Comparison of ENCODE assay signal across 7 cellular contexts in the genomic region with DNA sequence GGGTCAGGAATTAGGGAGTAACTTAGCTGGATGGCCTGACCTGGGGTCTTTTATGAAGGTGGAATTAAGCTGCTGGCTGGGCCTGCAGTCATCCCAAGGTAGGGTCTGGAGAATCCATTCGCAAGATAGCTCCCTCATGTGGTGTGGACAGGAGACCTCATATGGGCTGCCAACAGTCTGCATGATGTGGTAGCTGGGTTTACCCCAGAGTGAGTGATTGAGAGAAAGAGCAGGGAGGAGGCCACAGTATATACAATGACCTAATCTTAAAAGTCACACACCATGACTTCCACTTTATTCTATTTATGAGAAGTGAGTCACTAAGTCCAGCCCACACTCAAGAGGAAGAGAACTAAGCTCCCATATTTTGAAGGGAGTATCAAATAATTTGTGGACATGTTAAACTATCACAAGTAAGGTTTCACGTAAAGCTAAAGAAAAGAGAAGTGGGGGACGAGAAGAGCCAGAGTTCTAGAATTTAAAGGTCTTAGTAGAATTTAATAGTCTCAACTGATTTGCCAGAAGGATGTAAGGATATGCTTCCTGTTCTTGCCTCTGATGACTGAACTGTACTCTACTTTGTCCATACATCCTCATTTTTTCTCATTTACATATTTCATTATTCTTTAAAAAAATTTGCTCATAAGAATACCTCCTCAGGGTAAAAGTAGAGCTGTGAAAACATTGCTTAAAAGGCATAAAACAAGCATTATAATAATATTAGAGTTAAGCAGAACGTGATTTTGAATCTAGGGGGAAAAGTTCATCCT.
DNase-seq lines count a peak whose midpoint lies in the region; ATAC-seq and TF ChIP-seq lines count a peak whose summit lies in the region.

No MANE protein-coding gene starts in this region.

- H3K4me1 ChIP-seq in SK-N-SH (ENCODE audit: control insufficient read depth in 1 of 2, insufficient read depth in 2 of 2, low read depth in 1 of 2, low read length in 1 of 2) (no peaks in the 10 kb centered on the region), right lobe of liver (no peaks in the 10 kb centered on the region)

- DNase-seq in SK-N-SH (no peak), right lobe of liver (no peak), dorsolateral prefrontal cortex (no peak), Ammon's horn (ENCODE audit: low spot score) (no peak)

- no peak overlapping the region for H3K9ac ChIP-seq in SK-N-SH

- H3K9me3 ChIP-seq in SK-N-SH (no peaks in the 10 kb centered on the region), right lobe of liver (no peaks in the 10 kb centered on the region)

- ATAC-seq in GM18870 (IDR thresholded peaks at IDR 0.05; ENCODE audit: unreplicated experiment) (peak; percentile 87), HG03045 (IDR thresholded peaks at IDR 0.05; ENCODE audit: unreplicated experiment) (peak; percentile 74), right lobe of liver (peak; percentile 11 to 68 (median 29)), GM18873 (IDR thresholded peaks at IDR 0.05; ENCODE audit: low FRiP score, unreplicated experiment) (no peak)

- H3K36me3 ChIP-seq in SK-N-SH (replicated peaks in 1 of 2; ENCODE audit: control insufficient read depth in 1 of 2, insufficient read depth in 2 of 2, low read length in 1 of 2) (no peaks in the 10 kb centered on the region), right lobe of liver (no peaks in the 10 kb centered on the region)

- H3K27me3 ChIP-seq in SK-N-SH (ENCODE audit: insufficient read depth) = no peaks in the 10 kb centered on the region
- no peaks in the 10 kb centered on the region for H3K27me3 ChIP-seq in right lobe of liver
- H3K27me3 ChIP-seq in dorsolateral prefrontal cortex = no peaks in the 10 kb centered on the region

- H3K27ac ChIP-seq in SK-N-SH (ENCODE audit: low read depth in 2 of 2, low read length in 1 of 2) (no peak overlapping the region; a peak in 1 of 4 replicates), right lobe of liver (no peak overlapping the region), dorsolateral prefrontal cortex (peak overlapping the region in 16 of 59 donors; percentile 1 to 40 (median 14))

- H4K20me1 ChIP-seq in SK-N-SH (ENCODE audit: insufficient read depth) = no peaks in the 10 kb centered on the region

- H3K9me2 ChIP-seq in SK-N-SH = no peaks in the 10 kb centered on the region

- TF ChIP-seq RAD21 in SK-N-SH (IDR thresholded peaks at IDR 0.05; ENCODE audit: low read length) = no peak

- H3K4me3 ChIP-seq in SK-N-SH (ENCODE audit: low read depth in 2 of 2, low read length in 1 of 2) (no peak overlapping the region), right lobe of liver (no peak overlapping the region), dorsolateral prefrontal cortex (no peak overlapping the region)

- intact Hi-C loops in right lobe of liver (cut with DNase I) (no loop called here), dorsolateral prefrontal cortex (cut with DNase I) (no loop called here)

- no peak overlapping the region for H3K4me2 ChIP-seq in SK-N-SH

- POLR2A ChIA-PET in SK-N-SH (lab: Yijun Ruan, JAX) = interaction anchor here (1.0 kb wide), 1 partner anchor 30 kb away, joined by 3 read pairs; no protein-coding TSS in a partner anchor

- no peak overlapping the region for H2AFZ ChIP-seq in SK-N-SH (ENCODE audit: low read depth)

- no peak for TF ChIP-seq EP300 in SK-N-SH (IDR thresholded peaks at IDR 0.05; ENCODE audit: borderline replicate concordance in 1 of 2, low read depth in 1 of 2, low read length in 1 of 2)

- H3F3A ChIP-seq in SK-N-SH (replicated peaks; ENCODE audit: insufficient read depth) = no peaks in the 10 kb centered on the region

- CTCF ChIA-PET in SK-N-SH (lab: Yijun Ruan, JAX) = interaction anchor here (0.6 to 1.6 kb wide), 5 partner anchors 10 to 141 kb away, joined by 3 to 5 read pairs (median 3); no protein-coding TSS in a partner anchor

- 69% methylated on average over 4 of the region's 4 CpGs for WGBS in SK-N-SH (ENCODE audit: low lambda C conversion rate)
- WGBS in right lobe of liver (ENCODE audit: insufficient coverage, low coverage, low lambda C conversion rate, missing lambda C conversion rate) = 51% methylated on average over 4 of the region's 4 CpGs

- TF ChIP-seq CTCF in SK-N-SH (IDR thresholded peaks at IDR 0.05) = peak; percentile 24
- peak in 1 of 4 donors; percentile 5 for TF ChIP-seq CTCF in right lobe of liver (IDR thresholded peaks at IDR 0.05)
- no peak for TF ChIP-seq CTCF in dorsolateral prefrontal cortex (IDR thresholded peaks at IDR 0.05 in 54 of 56, conservative IDR thresholded peaks at IDR 0.05 in 2 of 56; ENCODE audit: low read depth in 1 of 56, partially characterized antibody in 56 of 56)

- TF ChIP-seq POLR2A in right lobe of liver (IDR thresholded peaks at IDR 0.05) = no peak

- H3K79me2 ChIP-seq in SK-N-SH (ENCODE audit: insufficient read depth) = no peaks in the 10 kb centered on the region

TF ChIP-seq in SK-N-SH, 30 proteins besides CTCF, POLR2A, EP300 and RAD21 (continues in another document):
- TF ChIP-seq TCF12 (IDR thresholded peaks at IDR 0.05) (no peak), FOXJ3 (CRISPR knock-in tag; IDR thresholded peaks at IDR 0.05) (no peak), TEAD4 (IDR thresholded peaks at IDR 0.05; ENCODE audit: borderline replicate concordance, insufficient read depth) (no peak), JUND (IDR thresholded peaks at IDR 0.05) (no peak), TAF1 (IDR thresholded peaks at IDR 0.05; ENCODE audit: borderline replicate concordance, low read depth, low read length) (no peak), MEF2A (IDR thresholded peaks at IDR 0.05; ENCODE audit: borderline replicate concordance, low read depth) (no peak), RFX5 (IDR thresholded peaks at IDR 0.05; ENCODE audit: low read length) (no peak), EZH2phosphoT487 (IDR thresholded peaks at IDR 0.05; ENCODE audit: borderline replicate concordance, low read depth) (no peak), SIN3A (IDR thresholded peaks at IDR 0.05; ENCODE audit: borderline replicate concordance, low read depth, low read length) (no peak)
- TF ChIP-seq, protein P1, sequence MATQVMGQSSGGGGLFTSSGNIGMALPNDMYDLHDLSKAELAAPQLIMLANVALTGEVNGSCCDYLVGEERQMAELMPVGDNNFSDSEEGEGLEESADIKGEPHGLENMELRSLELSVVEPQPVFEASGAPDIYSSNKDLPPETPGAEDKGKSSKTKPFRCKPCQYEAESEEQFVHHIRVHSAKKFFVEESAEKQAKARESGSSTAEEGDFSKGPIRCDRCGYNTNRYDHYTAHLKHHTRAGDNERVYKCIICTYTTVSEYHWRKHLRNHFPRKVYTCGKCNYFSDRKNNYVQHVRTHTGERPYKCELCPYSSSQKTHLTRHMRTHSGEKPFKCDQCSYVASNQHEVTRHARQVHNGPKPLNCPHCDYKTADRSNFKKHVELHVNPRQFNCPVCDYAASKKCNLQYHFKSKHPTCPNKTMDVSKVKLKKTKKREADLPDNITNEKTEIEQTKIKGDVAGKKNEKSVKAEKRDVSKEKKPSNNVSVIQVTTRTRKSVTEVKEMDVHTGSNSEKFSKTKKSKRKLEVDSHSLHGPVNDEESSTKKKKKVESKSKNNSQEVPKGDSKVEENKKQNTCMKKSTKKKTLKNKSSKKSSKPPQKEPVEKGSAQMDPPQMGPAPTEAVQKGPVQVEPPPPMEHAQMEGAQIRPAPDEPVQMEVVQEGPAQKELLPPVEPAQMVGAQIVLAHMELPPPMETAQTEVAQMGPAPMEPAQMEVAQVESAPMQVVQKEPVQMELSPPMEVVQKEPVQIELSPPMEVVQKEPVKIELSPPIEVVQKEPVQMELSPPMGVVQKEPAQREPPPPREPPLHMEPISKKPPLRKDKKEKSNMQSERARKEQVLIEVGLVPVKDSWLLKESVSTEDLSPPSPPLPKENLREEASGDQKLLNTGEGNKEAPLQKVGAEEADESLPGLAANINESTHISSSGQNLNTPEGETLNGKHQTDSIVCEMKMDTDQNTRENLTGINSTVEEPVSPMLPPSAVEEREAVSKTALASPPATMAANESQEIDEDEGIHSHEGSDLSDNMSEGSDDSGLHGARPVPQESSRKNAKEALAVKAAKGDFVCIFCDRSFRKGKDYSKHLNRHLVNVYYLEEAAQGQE (IDR thresholded peaks at IDR 0.05; ENCODE audit: low read depth, low read length) = no peak
- TF ChIP-seq, protein P2, sequence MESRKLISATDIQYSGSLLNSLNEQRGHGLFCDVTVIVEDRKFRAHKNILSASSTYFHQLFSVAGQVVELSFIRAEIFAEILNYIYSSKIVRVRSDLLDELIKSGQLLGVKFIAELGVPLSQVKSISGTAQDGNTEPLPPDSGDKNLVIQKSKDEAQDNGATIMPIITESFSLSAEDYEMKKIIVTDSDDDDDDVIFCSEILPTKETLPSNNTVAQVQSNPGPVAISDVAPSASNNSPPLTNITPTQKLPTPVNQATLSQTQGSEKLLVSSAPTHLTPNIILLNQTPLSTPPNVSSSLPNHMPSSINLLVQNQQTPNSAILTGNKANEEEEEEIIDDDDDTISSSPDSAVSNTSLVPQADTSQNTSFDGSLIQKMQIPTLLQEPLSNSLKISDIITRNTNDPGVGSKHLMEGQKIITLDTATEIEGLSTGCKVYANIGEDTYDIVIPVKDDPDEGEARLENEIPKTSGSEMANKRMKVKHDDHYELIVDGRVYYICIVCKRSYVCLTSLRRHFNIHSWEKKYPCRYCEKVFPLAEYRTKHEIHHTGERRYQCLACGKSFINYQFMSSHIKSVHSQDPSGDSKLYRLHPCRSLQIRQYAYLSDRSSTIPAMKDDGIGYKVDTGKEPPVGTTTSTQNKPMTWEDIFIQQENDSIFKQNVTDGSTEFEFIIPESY (IDR thresholded peaks at IDR 0.05; ENCODE audit: borderline replicate concordance, low read depth) = no peak
- TF ChIP-seq, protein P3, sequence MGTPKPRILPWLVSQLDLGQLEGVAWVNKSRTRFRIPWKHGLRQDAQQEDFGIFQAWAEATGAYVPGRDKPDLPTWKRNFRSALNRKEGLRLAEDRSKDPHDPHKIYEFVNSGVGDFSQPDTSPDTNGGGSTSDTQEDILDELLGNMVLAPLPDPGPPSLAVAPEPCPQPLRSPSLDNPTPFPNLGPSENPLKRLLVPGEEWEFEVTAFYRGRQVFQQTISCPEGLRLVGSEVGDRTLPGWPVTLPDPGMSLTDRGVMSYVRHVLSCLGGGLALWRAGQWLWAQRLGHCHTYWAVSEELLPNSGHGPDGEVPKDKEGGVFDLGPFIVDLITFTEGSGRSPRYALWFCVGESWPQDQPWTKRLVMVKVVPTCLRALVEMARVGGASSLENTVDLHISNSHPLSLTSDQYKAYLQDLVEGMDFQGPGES (IDR thresholded peaks at IDR 0.05; ENCODE audit: low read depth, low read length) = no peak
- TF ChIP-seq, protein P4, sequence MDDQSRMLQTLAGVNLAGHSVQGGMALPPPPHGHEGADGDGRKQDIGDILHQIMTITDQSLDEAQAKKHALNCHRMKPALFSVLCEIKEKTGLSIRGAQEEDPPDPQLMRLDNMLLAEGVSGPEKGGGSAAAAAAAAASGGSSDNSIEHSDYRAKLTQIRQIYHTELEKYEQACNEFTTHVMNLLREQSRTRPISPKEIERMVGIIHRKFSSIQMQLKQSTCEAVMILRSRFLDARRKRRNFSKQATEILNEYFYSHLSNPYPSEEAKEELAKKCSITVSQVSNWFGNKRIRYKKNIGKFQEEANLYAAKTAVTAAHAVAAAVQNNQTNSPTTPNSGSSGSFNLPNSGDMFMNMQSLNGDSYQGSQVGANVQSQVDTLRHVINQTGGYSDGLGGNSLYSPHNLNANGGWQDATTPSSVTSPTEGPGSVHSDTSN (IDR thresholded peaks at IDR 0.05) = no peak
